ENCODE assay signal across 15 cellular contexts in the genomic region with DNA sequence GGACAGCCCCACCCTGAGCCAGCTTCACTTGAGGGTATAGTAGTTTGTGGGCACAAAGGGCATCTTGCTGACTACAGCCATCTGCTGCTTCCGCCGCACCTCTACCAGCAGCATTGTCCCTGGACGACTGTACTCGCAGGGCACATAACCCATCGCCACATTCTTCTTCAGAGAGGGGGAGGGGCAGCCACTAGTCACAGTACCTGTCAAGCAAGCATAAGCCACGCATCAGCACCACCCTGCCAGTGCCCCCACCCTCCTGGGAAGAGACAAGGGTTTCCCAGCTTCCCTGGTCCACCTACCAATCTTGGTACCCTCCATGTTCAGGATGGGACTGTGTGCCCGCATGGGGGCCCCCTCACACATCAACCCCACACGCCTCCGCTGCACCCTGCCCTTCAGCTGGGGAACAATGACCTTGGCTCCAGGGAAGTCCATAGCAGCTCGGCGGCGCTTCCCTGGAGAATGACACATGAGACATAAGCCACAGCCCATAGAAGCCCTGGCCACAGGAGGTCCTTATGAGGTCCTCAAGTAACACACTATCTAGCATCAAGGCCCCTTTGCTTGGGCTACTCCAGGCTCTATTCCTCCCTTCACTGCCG. TPM values are rescaled to one million over a fixed set of nuclear protein-coding genes. Genes with fewer than 3 reads are reported as not detected.
A peak's percentile ranks its signal among the peaks of the same experiment; 100 is the strongest.
DNase-seq lines count a peak whose midpoint lies in the region; ATAC-seq, FAIRE-seq and TF ChIP-seq lines count a peak whose summit lies in the region.
"Had no signal": no experiment of that assay in that cellular context is flagged by ENCODE, and none has a peak within 500 bp of the region (broad histone marks: within the 10 kb centered on the region; RNA-seq: fewer than 3 reads in every experiment).

No MANE protein-coding gene starts in this region.

- no peaks in the 10 kb centered on the region for H3K36me3 ChIP-seq in breast epithelium
- peaks cover 6 to 55% (median 45%) of the 10 kb centered on the region in 4 donors for H3K36me3 ChIP-seq in stomach

- no peak for FAIRE-seq in RCC 7860 (lab: Jason Lieb, UNC)

- H3K9me3 ChIP-seq in breast epithelium (no peaks in the 10 kb centered on the region), T-helper 17 cell (ENCODE audit: control insufficient read depth, low read length, poor library complexity, severe bottlenecking) (no peaks in the 10 kb centered on the region), right cardiac atrium (ENCODE audit: control insufficient read depth, low read length) (no peaks in the 10 kb centered on the region), stomach (no peaks in the 10 kb centered on the region)

- TF ChIP-seq CTCF in MCF 10A (IDR thresholded peaks at IDR 0.05; ENCODE audit: unreplicated experiment), result no peak
- TF ChIP-seq CTCF in breast epithelium (IDR thresholded peaks at IDR 0.05), result no peak
- TF ChIP-seq CTCF in stomach (IDR thresholded peaks at IDR 0.05), result no peak

- 79% methylated on average over 13 of the region's 13 CpGs for WGBS in right cardiac atrium
- WGBS in stomach, 5 donors, result 81 to 86% (median 85%) methylated on average over 13 of the region's 13 CpGs

- no peak overlapping the region for H3K27ac ChIP-seq in breast epithelium
- H3K27ac ChIP-seq in right cardiac atrium (ENCODE audit: low read length), result no peak overlapping the region
- H3K27ac ChIP-seq in stomach, result peak overlapping the region in 3 of 5 donors; percentile 76 to 100 (median 79)
- H3K27ac ChIP-seq: PC-9 had no signal

- TF ChIP-seq POLR2A in breast epithelium (IDR thresholded peaks at IDR 0.05) (no peak), stomach (IDR thresholded peaks at IDR 0.05) (no peak)

- H3K4me1 Mint-ChIP-seq in MCF 10A (ENCODE audit: insufficient read depth, unreplicated experiment), result peaks cover 24% of the 10 kb centered on the region
- peaks cover 44% of the 10 kb centered on the region for H3K4me1 Mint-ChIP-seq in T-helper 17 cell

- H3K36me3 Mint-ChIP-seq in MCF 10A (ENCODE audit: insufficient read depth, unreplicated experiment), result peaks cover 18% of the 10 kb centered on the region
- peaks cover 2% of the 10 kb centered on the region for H3K36me3 Mint-ChIP-seq in T-helper 17 cell (ENCODE audit: low read depth)

- no peak overlapping the region for H3K4me3 Mint-ChIP-seq in MCF 10A (ENCODE audit: unreplicated experiment)
- no peak overlapping the region for H3K4me3 Mint-ChIP-seq in T-helper 17 cell
- H3K4me3 Mint-ChIP-seq: activated CD4-positive, alpha-beta T cell treated with anti-CD3 and anti-CD28 coated beads for 36 hours had no signal

- POLR2A ChIA-PET in MCF 10A (lab: Yijun Ruan, JAX), result interaction anchor here (1.6 kb wide), 1 partner anchor 11 kb away, joined by 9 read pairs; the partner anchor contains the start of gene NICN1

- H3K27me3 Mint-ChIP-seq in MCF 10A (ENCODE audit: insufficient read depth, unreplicated experiment) (no peaks in the 10 kb centered on the region), T-helper 17 cell (no peaks in the 10 kb centered on the region)
- H3K27me3 Mint-ChIP-seq: activated CD4-positive, alpha-beta T cell treated with anti-CD3 and anti-CD28 coated beads for 36 hours had no signal

- BruUV-seq in MCF 10A (replicated peaks; lab: Mats Ljungman, UMichigan), result no TSS peak

- DNase-seq in MCF 10A (ENCODE audit: unreplicated experiment), result no peak
- DNase-seq in breast epithelium (ENCODE audit: low spot score in 2 of 2), result no peak
- DNase-seq in T-helper 17 cell, result no peak
- DNase-seq in right cardiac atrium, result peak in 2 of 3 donors; percentile 42 to 54
- no peak for DNase-seq in stomach
- no peak for DNase-seq in HT-29 (ENCODE audit: low spot score)
- no peak for DNase-seq in RCC 7860 (ENCODE audit: low spot score)
- no peak for DNase-seq in NCI-H82 (lab: John Stamatoyannopoulos, UW)
- DNase-seq: activated CD4-positive, alpha-beta T cell treated with anti-CD3 and anti-CD28 coated beads for 36 hours; activated effector memory CD4-positive, alpha-beta T cell treated with anti-CD3 and anti-CD28 coated beads, Interleukin-2, amount 50 U/mL, for 16 hours; cerebellar nuclear complex; NCI-H1092 treated with DMSO at 0.1 percent for 48 hours; occipital lobe had no signal

- peaks cover 4 to 9% of the 10 kb centered on the region in 2 donors for H3K4me1 ChIP-seq in breast epithelium
- H3K4me1 ChIP-seq in right cardiac atrium (ENCODE audit: control insufficient read depth, insufficient read depth, low read length), result peaks cover 13% of the 10 kb centered on the region
- H3K4me1 ChIP-seq in stomach, result peaks cover 38 to 78% (median 65%) of the 10 kb centered on the region in 4 donors

- intact Hi-C loops in MCF 10A (cut with micrococcal nuclease), result no loop called here
- intact Hi-C loops in breast epithelium (cut with DNase I; ENCODE audit: low total_unique reads), result no loop called here
- intact Hi-C loops in right cardiac atrium (cut with DNase I), result no loop called here
- intact Hi-C loops in stomach (cut with DNase I; ENCODE audit: low total_unique reads), result no loop called here

- peak overlapping the region; percentile 19 for H3K27ac Mint-ChIP-seq in MCF 10A (ENCODE audit: low read depth, unreplicated experiment)
- peak overlapping the region; percentile 77 for H3K27ac Mint-ChIP-seq in T-helper 17 cell

- H3K4me3 ChIP-seq in breast epithelium (no peak overlapping the region), right cardiac atrium (ENCODE audit: low read length) (no peak overlapping the region), stomach (no peak overlapping the region)
- H3K4me3 ChIP-seq: PC-9, smooth muscle cell had no signal

- no peaks in the 10 kb centered on the region for H3K9me3 Mint-ChIP-seq in MCF 10A (ENCODE audit: unreplicated experiment)

- H3K27me3 ChIP-seq in breast epithelium (no peaks in the 10 kb centered on the region), right cardiac atrium (ENCODE audit: control insufficient read depth, insufficient read depth) (no peaks in the 10 kb centered on the region), stomach (no peaks in the 10 kb centered on the region)

- TF ChIP-seq EP300 in stomach (IDR thresholded peaks at IDR 0.05), result no peak

- CTCF ChIA-PET in MCF 10A (lab: Yijun Ruan, JAX), result interaction anchor here (0.8 kb wide), 1 partner anchor 36 kb away, joined by 3 read pairs; no protein-coding TSS in a partner anchor

- ATAC-seq in T-helper 17 cell (no peak), right cardiac atrium (no peak)
- ATAC-seq: activated CD4-positive, alpha-beta T cell treated with anti-CD3 and anti-CD28 coated beads for 36 hours had no signal

RNA-seq across cellular contexts. Expression of gene AMT, which starts 4.7 kb away (rescaled TPM):
- 3.7 and 4.9 TPM in 2 replicates for total RNA-seq in MCF 10A (2022)
- 1 to 10 TPM; 2.7 to 8.3 (median 3.6) TPM for total RNA-seq in breast epithelium
- 1 to 10 TPM; 5.9 to 8.3 TPM for total RNA-seq in T-helper 17 cell
- 10 to 100 TPM; 17.4 to 33.7 (median 29.6) TPM for total RNA-seq in right cardiac atrium
- polyA plus RNA-seq in right cardiac atrium, result 20.0 TPM
- 10 to 100 TPM in 4 of 5 donors, 1 to 10 TPM in 1; 4.5 to 27.8 (median 14.7) TPM for total RNA-seq in stomach
- 10 to 100 TPM in 1 of 3 donors, 1 to 10 TPM in 2; 6.9 to 15.0 (median 8.4) TPM for polyA plus RNA-seq in stomach
- 0.97 and 3.9 TPM in 2 replicates for total RNA-seq in HT-29 (2014; rRNA removed; shearing (Covaris generic))

RNA-seq across cellular contexts. Expression of gene TCTA, which starts 5.4 kb away (rescaled TPM):
- total RNA-seq in MCF 10A (2022) (14.0 and 17.2 TPM in 2 replicates), breast epithelium (10 to 100 TPM; 22.6 to 29.0 (median 25.9) TPM), T-helper 17 cell (10 to 100 TPM; 23.4 to 27.0 TPM), right cardiac atrium (10 to 100 TPM; 15.5 to 21.4 (median 19.0) TPM), stomach (10 to 100 TPM in 4 of 5 donors, not detected in 1; 10.3 to 39.8 (median 18.4) TPM)
- polyA plus RNA-seq in right cardiac atrium (19.4 TPM), stomach (10 to 100 TPM; 18.3 to 31.2 (median 22.1) TPM)
- 26.6 TPM in 2 replicates for total RNA-seq in HT-29 (2014; rRNA removed; shearing (Covaris generic))

RNA-seq across cellular contexts. Expression of gene RHOA, which starts 5.8 kb away (rescaled TPM):
- total RNA-seq in MCF 10A (2022) (273 and 298 TPM in 2 replicates), breast epithelium (100 to 1,000 TPM; 314 to 686 (median 317) TPM), T-helper 17 cell (100 to 1,000 TPM; 274 to 317 TPM), right cardiac atrium (100 to 1,000 TPM; 217 to 310 (median 265) TPM), stomach (100 to 1,000 TPM; 107 to 380 (median 374) TPM)
- polyA plus RNA-seq in right cardiac atrium (142 TPM), stomach (100 to 1,000 TPM; 218 to 461 (median 340) TPM)
- 199 and 229 TPM in 2 replicates for total RNA-seq in HT-29 (2014; rRNA removed; shearing (Covaris generic))

RNA-seq across cellular contexts. Expression of gene NICN1, which starts 11.5 kb away (rescaled TPM):
- total RNA-seq in MCF 10A (2022), result 9.7 and 19.5 TPM in 2 replicates
- 10 to 100 TPM in 1 of 3 donors, 1 to 10 TPM in 2; 4.5 to 14.0 (median 5.2) TPM for total RNA-seq in breast epithelium
- 10 to 100 TPM; 17.5 to 18.5 TPM for total RNA-seq in T-helper 17 cell
- 10 to 100 TPM in 3 of 4 donors, 1 to 10 TPM in 1; 7.5 to 19.4 (median 18.4) TPM for total RNA-seq in right cardiac atrium
- 13.3 TPM for polyA plus RNA-seq in right cardiac atrium
- 10 to 100 TPM in 3 of 5 donors, 1 to 10 TPM in 2; 2.3 to 19.7 (median 10.6) TPM for total RNA-seq in stomach
- polyA plus RNA-seq in stomach, result 1 to 10 TPM; 3.5 to 7.3 (median 4.5) TPM
- total RNA-seq in HT-29 (2014; rRNA removed; shearing (Covaris generic)), result 2.5 and 8.2 TPM in 2 replicates

RNA-seq across cellular contexts. Expression of gene DAG1, which starts 52.4 kb away (rescaled TPM):
- total RNA-seq in MCF 10A (2022) (40.3 and 49.9 TPM in 2 replicates), breast epithelium (10 to 100 TPM; 37.1 to 56.6 (median 44.6) TPM), T-helper 17 cell (10 to 100 TPM; 18.0 to 18.9 TPM), right cardiac atrium (100 to 1,000 TPM; 113 to 141 (median 121) TPM), stomach (100 to 1,000 TPM in 1 of 5 donors, 10 to 100 TPM in 4; 29.8 to 144 (median 67.5) TPM)
- polyA plus RNA-seq in right cardiac atrium (64.0 TPM), stomach (10 to 100 TPM in 2 of 3 donors, 1 to 10 TPM in 1; 4.1 to 21.9 (median 13.1) TPM)
- 64.2 and 72.9 TPM in 2 replicates for total RNA-seq in HT-29 (2014; rRNA removed; shearing (Covaris generic))

Comparison
In these comparisons a context has a peak if more than half of its experiments do, and no peak if none do; other contexts are left out.
1. DNase-seq: peak in right cardiac atrium (2 of 3); none in MCF 10A (single experiment), breast epithelium (0 of 2), T-helper 17 cell (0 of 3), stomach (single experiment), HT-29 (single experiment), RCC 7860 (single experiment) and NCI-H82 (single experiment).
2. H3K27ac ChIP-seq: peak in stomach (3 of 5); none in breast epithelium (0 of 2) and right cardiac atrium (single experiment).